Comparison of ENCODE assay signal across 30 cellular contexts in the genomic region with DNA sequence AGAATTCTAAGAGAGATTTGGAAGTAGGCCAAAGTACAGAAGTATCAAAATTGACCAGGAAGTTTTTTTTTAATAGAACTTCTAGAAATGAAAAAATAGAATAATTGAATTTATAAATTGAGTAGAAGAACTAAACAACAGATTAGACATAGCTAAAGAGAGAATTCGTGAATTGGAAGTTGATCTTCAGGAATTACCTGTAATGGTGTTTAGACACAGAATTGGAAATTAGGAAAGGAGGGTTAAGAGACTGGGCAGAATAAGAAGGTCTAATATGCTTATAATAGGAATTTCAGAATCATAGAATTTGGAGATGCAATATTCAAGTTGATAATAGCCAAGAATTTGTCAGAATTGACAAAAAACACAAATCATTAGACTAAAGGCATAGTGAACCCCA.
"Had no signal": no experiment of that assay in that cellular context is flagged by ENCODE, and none has a peak within 500 bp of the region (broad histone marks: within the 10 kb centered on the region; RNA-seq: fewer than 3 reads in every experiment).

No MANE protein-coding gene starts in this region.

- H3K4me3 Mint-ChIP-seq: naive thymus-derived CD8-positive, alpha-beta T cell; nephron; neural crest cell; stimulated activated memory B cell treated with anti-CD40 and anti-IgM and Interleukin-4, amounts not matched to agents 10 μg/mL and 1 μg/mL and 100 μg/mL, for 72 hours; stimulated activated naive CD8-positive, alpha-beta T cell treated with anti-CD3 and anti-CD28 coated beads, Interleukin-15, amount 100 ng/mL, for 72 hours had no signal

- H3K27me3 ChIP-seq: left lung, pancreas, sigmoid colon, testis, thyroid gland, transverse colon, upper lobe of left lung, vagina had no signal

- H3K4me1 Mint-ChIP-seq: stimulated activated memory B cell treated with anti-CD40 and anti-IgM and Interleukin-4, amounts not matched to agents 10 μg/mL and 1 μg/mL and 100 μg/mL, for 72 hours had no signal

- ATAC-seq: left colon; left lung; lower lobe of right lung; naive thymus-derived CD8-positive, alpha-beta T cell; right cardiac atrium; stimulated activated memory B cell treated with anti-CD40 and anti-IgM and Interleukin-4, amounts not matched to agents 10 μg/mL and 1 μg/mL and 100 μg/mL, for 72 hours; stimulated activated naive CD8-positive, alpha-beta T cell treated with anti-CD3 and anti-CD28 coated beads, Interleukin-15, amount 100 ng/mL, for 72 hours had no signal

- H3K4me3 ChIP-seq: left lung, lower lobe of right lung, pancreas, prostate gland, sigmoid colon, testis, thyroid gland, transverse colon, upper lobe of left lung, vagina had no signal

- H3K9me3 ChIP-seq: pancreas, prostate gland, testis, thyroid gland, vagina had no signal

- H3K27ac Mint-ChIP-seq: nephron; stimulated activated memory B cell treated with anti-CD40 and anti-IgM and Interleukin-4, amounts not matched to agents 10 μg/mL and 1 μg/mL and 100 μg/mL, for 72 hours; stimulated activated naive CD8-positive, alpha-beta T cell treated with anti-CD3 and anti-CD28 coated beads, Interleukin-15, amount 100 ng/mL, for 72 hours had no signal

- FAIRE-seq: keratinocyte, pancreas, small intestine had no signal

- H3K27me3 Mint-ChIP-seq: naive thymus-derived CD8-positive, alpha-beta T cell; stimulated activated memory B cell treated with anti-CD40 and anti-IgM and Interleukin-4, amounts not matched to agents 10 μg/mL and 1 μg/mL and 100 μg/mL, for 72 hours; stimulated activated naive CD8-positive, alpha-beta T cell treated with anti-CD3 and anti-CD28 coated beads, Interleukin-15, amount 100 ng/mL, for 72 hours had no signal

- DNase-seq: left colon; left lung; lower lobe of right lung; mammary epithelial cell; mesenchymal stem cell; naive thymus-derived CD8-positive, alpha-beta T cell; nucleus accumbens; pancreas; posterior cingulate gyrus; retina; right cardiac atrium; sigmoid colon; small intestine; stimulated activated CD4-positive, alpha-beta T cell treated with anti-CD3 and anti-CD28 coated beads, Interleukin-1b, Interleukin-23, amount 100 ng/mL, for 48 hours; stimulated activated CD4-positive, alpha-beta T cell treated with anti-CD3 and anti-CD28 coated beads, Interleukin-2, amount 100 ng/mL, for 48 hours; stimulated activated CD4-positive, alpha-beta T cell treated with anti-CD3 and anti-CD28 coated beads, Interleukin-4, amount 100 ng/mL, for 4 hours; stimulated activated CD8-positive, alpha-beta memory T cell treated with anti-CD3 and anti-CD28 coated beads, Interleukin-4, amount 100 ng/mL, for 48 hours; stimulated activated naive CD4-positive, alpha-beta T cell treated with Interleukin-2 at 50 U/mL for 16 hours; stimulated activated naive CD8-positive, alpha-beta T cell treated with anti-CD3 and anti-CD28 coated beads, Interleukin-15, amount 100 ng/mL, for 72 hours; substantia nigra; testis; thyroid gland; transverse colon; upper lobe of left lung had no signal

- H3K4me1 ChIP-seq: left lung, prostate gland had no signal

- H3K27ac ChIP-seq: left lung, lower lobe of right lung, prostate gland, sigmoid colon, testis, thyroid gland, upper lobe of left lung, vagina had no signal

- H3K36me3 ChIP-seq: left lung, lower lobe of right lung, pancreas, prostate gland, sigmoid colon, thyroid gland, transverse colon, upper lobe of left lung, vagina had no signal
